In genomic region chr1:152533327-152533938, GRCh38 we compare ENCODE assay signal across 1 cellular context.
TF ChIP-seq lines count a peak whose summit lies in the region.

No MANE protein-coding gene starts in this region.

TF ChIP-seq in endothelial cell of umbilical vein, 7 proteins besides CTCF, POLR2A, EP300 and RAD21:
- TF ChIP-seq FOS (IDR thresholded peaks at IDR 0.05; ENCODE audit: borderline replicate concordance, insufficient read depth, low read length) (no peak), MYC (IDR thresholded peaks at IDR 0.05; ENCODE audit: low read depth, low read length) (no peak), GATA2 (IDR thresholded peaks at IDR 0.05; ENCODE audit: insufficient read depth, insufficient read length, low read depth, low read length) (no peak), JUN (IDR thresholded peaks at IDR 0.05; ENCODE audit: borderline replicate concordance, insufficient read depth, insufficient read length, low read depth) (no peak), MAX (IDR thresholded peaks at IDR 0.05; ENCODE audit: insufficient read depth, insufficient read length) (no peak), EZH2 (IDR thresholded peaks at IDR 0.05; ENCODE audit: borderline replicate concordance, low read depth, low read length, severe bottlenecking) (no peak), POLR2AphosphoS5 (IDR thresholded peaks at IDR 0.05; ENCODE audit: insufficient read depth, low read depth, low read length) (no peak)
